In genomic region chr1:10651793-10652192, GRCh38 we compare ENCODE assay signal across 19 cellular contexts.
DNase-seq lines count a peak whose midpoint lies in the region; ATAC-seq and TF ChIP-seq lines count a peak whose summit lies in the region.
"Had no signal": no experiment of that assay in that cellular context is flagged by ENCODE, and none has a peak within 500 bp of the region (broad histone marks: within the 10 kb centered on the region; RNA-seq: fewer than 3 reads in every experiment).

No MANE protein-coding gene starts in this region.

- H3K36me3 ChIP-seq in lower lobe of right lung (peaks cover 71% of the 10 kb centered on the region), upper lobe of left lung (peaks cover 0 to 98% (median 69%) of the 10 kb centered on the region in 4 donors), hepatocyte (replicated peaks; ENCODE audit: insufficient read depth, low read depth) (no peaks in the 10 kb centered on the region), tibial nerve (peaks cover 0 to 16% (median 0%) of the 10 kb centered on the region in 3 donors)

- TF ChIP-seq POLR2A in upper lobe of left lung (IDR thresholded peaks at IDR 0.05) (peak in 1 of 4 donors; percentile 24), tibial nerve (IDR thresholded peaks at IDR 0.05) (no peak)

- CTCF ChIA-PET in WTC11 (lab: Charles Lee) = interaction anchor here (1.0 kb wide), 2 partner anchors 17 to 105 kb away, joined by 3 to 4 read pairs; no protein-coding TSS in a partner anchor

- TF ChIP-seq CTCF in WTC11 (IDR thresholded peaks at IDR 0.05) (no peak), lower lobe of right lung (IDR thresholded peaks at IDR 0.05) (no peak), upper lobe of left lung (IDR thresholded peaks at IDR 0.05) (no peak), hepatocyte (IDR thresholded peaks at IDR 0.05; ENCODE audit: poor library complexity) (no peak), tibial nerve (IDR thresholded peaks at IDR 0.05) (no peak)

- 61% methylated on average over 3 to 11 of the region's 11 CpGs for WGBS in upper lobe of left lung, 2 donors
- WGBS in hepatocyte (ENCODE audit: low lambda C conversion rate, missing lambda C conversion rate) = 74% methylated on average over 11 of the region's 11 CpGs
- WGBS in tibial nerve, 2 donors = 43 to 62% methylated on average over 9 to 11 of the region's 11 CpGs

- H3K27ac Mint-ChIP-seq in WTC11 = no peak overlapping the region
- H3K27ac Mint-ChIP-seq: CD4-positive, CD25-positive, alpha-beta regulatory T cell; stimulated activated memory B cell treated with anti-CD40 and anti-IgM and Interleukin-4, amounts not matched to agents 10 μg/mL and 1 μg/mL and 100 μg/mL, for 72 hours had no signal

- H3K9me3 ChIP-seq in lower lobe of right lung (no peaks in the 10 kb centered on the region), upper lobe of left lung (no peaks in the 10 kb centered on the region), hepatocyte (ENCODE audit: low read depth) (no peaks in the 10 kb centered on the region), tibial nerve (no peaks in the 10 kb centered on the region)
- H3K9me3 ChIP-seq: ascending aorta had no signal

- no peaks in the 10 kb centered on the region for H3K36me3 Mint-ChIP-seq in WTC11

- H3K4me3 ChIP-seq in lower lobe of right lung (no peak overlapping the region), upper lobe of left lung (no peak overlapping the region), hepatocyte (no peak overlapping the region), tibial nerve (no peak overlapping the region)
- H3K4me3 ChIP-seq: ascending aorta had no signal

- POLR2A ChIA-PET in WTC11 (lab: Charles Lee) = no interaction called here

- peak overlapping the region; percentile 46 for H3K4me3 Mint-ChIP-seq in WTC11
- H3K4me3 Mint-ChIP-seq: CD4-positive, CD25-positive, alpha-beta regulatory T cell; stimulated activated memory B cell treated with anti-CD40 and anti-IgM and Interleukin-4, amounts not matched to agents 10 μg/mL and 1 μg/mL and 100 μg/mL, for 72 hours had no signal

- ATAC-seq in WTC11 (peak; percentile 71), lower lobe of right lung (peak; percentile 94 to 95), upper lobe of left lung (ENCODE audit: low FRiP score in 2 of 2) (peak; percentile 58 to 92), GM19397 (IDR thresholded peaks at IDR 0.05; ENCODE audit: unreplicated experiment) (no peak)
- ATAC-seq: stimulated activated memory B cell treated with anti-CD40 and anti-IgM and Interleukin-4, amounts not matched to agents 10 μg/mL and 1 μg/mL and 100 μg/mL, for 72 hours had no signal

- DNase-seq in NCI-H748 (lab: John Stamatoyannopoulos, UW; ENCODE audit: unreplicated experiment) (peak; percentile 35), NCI-H748 treated with DMSO at 0.1 percent for 48 hours (lab: John Stamatoyannopoulos, UW) (no peak), WTC11 (ENCODE audit: low spot score) (peak; percentile 78), lower lobe of right lung (peak; percentile 89), upper lobe of left lung (peak; percentile 91 to 95), hepatocyte (ENCODE audit: low spot score) (no peak), tibial nerve (ENCODE audit: low spot score in 2 of 2) (no peak)
- DNase-seq: activated CD4-positive, alpha-beta T cell treated with anti-CD3 and anti-CD28 coated beads, Interleukin-2, amount 50 U/mL, for 4 hours; activated naive CD4-positive, alpha-beta T cell treated with Interleukin-2 at 50 U/mL for 16 hours; CD4-positive, CD25-positive, alpha-beta regulatory T cell; effector memory CD4-positive, alpha-beta T cell; head of caudate nucleus; NCI-H1092; Right ventricle myocardium superior; T-helper 1 cell had no signal

- H3K4me2 ChIP-seq in hepatocyte = no peak overlapping the region

- no peaks in the 10 kb centered on the region for H4K20me1 ChIP-seq in hepatocyte (ENCODE audit: insufficient read depth, poor library complexity, severe bottlenecking)

- intact Hi-C loops in lower lobe of right lung (cut with DNase I) = no loop called here

- H3K9me2 ChIP-seq in hepatocyte (replicated peaks; ENCODE audit: insufficient read depth) = no peaks in the 10 kb centered on the region

- no peaks in the 10 kb centered on the region for H3K79me2 ChIP-seq in hepatocyte

- H3K4me1 ChIP-seq in lower lobe of right lung (peaks cover 25% of the 10 kb centered on the region), upper lobe of left lung (peaks cover 6 to 32% (median 23%) of the 10 kb centered on the region in 4 donors), hepatocyte (ENCODE audit: insufficient read depth) (no peaks in the 10 kb centered on the region), tibial nerve (peaks cover 0 to 14% (median 0%) of the 10 kb centered on the region in 4 donors)
- H3K4me1 ChIP-seq: ascending aorta had no signal

- H2AFZ ChIP-seq in hepatocyte = no peak overlapping the region

- peaks cover 2% of the 10 kb centered on the region; the same call in 1 of the 2 replicates for H3K4me1 Mint-ChIP-seq in WTC11
- H3K4me1 Mint-ChIP-seq: CD4-positive, CD25-positive, alpha-beta regulatory T cell; stimulated activated memory B cell treated with anti-CD40 and anti-IgM and Interleukin-4, amounts not matched to agents 10 μg/mL and 1 μg/mL and 100 μg/mL, for 72 hours had no signal

- H3K9me3 Mint-ChIP-seq in WTC11 = no peaks in the 10 kb centered on the region
- H3K9me3 Mint-ChIP-seq: CD4-positive, CD25-positive, alpha-beta regulatory T cell; stimulated activated memory B cell treated with anti-CD40 and anti-IgM and Interleukin-4, amounts not matched to agents 10 μg/mL and 1 μg/mL and 100 μg/mL, for 72 hours had no signal

- TF ChIP-seq EP300 in upper lobe of left lung (IDR thresholded peaks at IDR 0.05) = no peak
- no peak for TF ChIP-seq EP300 in tibial nerve (IDR thresholded peaks at IDR 0.05)

- H3K27me3 ChIP-seq in lower lobe of right lung (ENCODE audit: low read depth) (no peaks in the 10 kb centered on the region), upper lobe of left lung (no peaks in the 10 kb centered on the region), hepatocyte (peaks cover 5% of the 10 kb centered on the region), tibial nerve (peaks cover 0 to 8% of the 10 kb centered on the region in 2 donors)
- H3K27me3 ChIP-seq: ascending aorta had no signal

- peak overlapping the region; percentile 73 for H3K27ac ChIP-seq in lower lobe of right lung
- H3K27ac ChIP-seq in upper lobe of left lung = peak overlapping the region; percentile 65 to 88 (median 75)
- no peak overlapping the region for H3K27ac ChIP-seq in hepatocyte
- H3K27ac ChIP-seq in tibial nerve = no peak overlapping the region
- H3K27ac ChIP-seq: HL-60 had no signal

- H3K27me3 Mint-ChIP-seq in WTC11 (ENCODE audit: low read depth) = peaks cover 28% of the 10 kb centered on the region
- H3K27me3 Mint-ChIP-seq: CD4-positive, CD25-positive, alpha-beta regulatory T cell; stimulated activated memory B cell treated with anti-CD40 and anti-IgM and Interleukin-4, amounts not matched to agents 10 μg/mL and 1 μg/mL and 100 μg/mL, for 72 hours had no signal

TF ChIP-seq in WTC11, 78 proteins besides CTCF, POLR2A, EP300 and RAD21:
- no peak for TF ChIP-seq OVOL2 (CRISPR knock-in tag; IDR thresholded peaks at IDR 0.05; ENCODE audit: borderline replicate concordance)
- 0 out of 2 replicates have a peak, but pooled peaks have one; percentile 40 for TF ChIP-seq USF1 (CRISPR knock-in tag; IDR thresholded peaks at IDR 0.05)

Comparison
In these comparisons a context has a peak if more than half of its experiments do, and no peak if none do; other contexts are left out.
1. DNase-seq: peak in NCI-H748 (single experiment), WTC11 (single experiment), lower lobe of right lung (single experiment) and upper lobe of left lung (2 of 2); none in NCI-H748 treated with DMSO at 0.1 percent for 48 hours (single experiment), hepatocyte (single experiment) and tibial nerve (0 of 2).
2. H3K27ac ChIP-seq: peak in lower lobe of right lung (single experiment) and upper lobe of left lung (4 of 4); none in hepatocyte (single experiment) and tibial nerve (0 of 4).